In genomic region chr16:19067349-19068236, GRCh38 we compare ENCODE assay signal across 8 cellular contexts. TPM values are rescaled to one million over a fixed set of nuclear protein-coding genes. Genes with fewer than 3 reads are reported as not detected.
DNase-seq lines count a peak whose midpoint lies in the region; ATAC-seq and TF ChIP-seq lines count a peak whose summit lies in the region.

Gene COQ7, plus strand, starts transcription at chr16:19067614. Its CDS starts 51 bp downstream, at chr16:19067665.

- no peaks in the 10 kb centered on the region for H3K4me1 ChIP-seq in H9 (ENCODE audit: insufficient read depth, low read length)

- no peak within 1 kb of the TSS for H4K91ac ChIP-seq in H9 (ENCODE audit: insufficient read length, low read depth, low read length)

- peak within 1 kb of the TSS; percentile 97 to 99 (median 97) for H3K27ac Mint-ChIP-seq in H9
- peak within 1 kb of the TSS; percentile 90 to 96 for H3K27ac Mint-ChIP-seq in natural killer cell treated with Interleukin-12 subunit alpha and Interleukin-12 subunit beta and Interleukin-15 and Interleukin-18, amount 100 ng/mL, for 72 hours

- H3K4me2 ChIP-seq in H9 (ENCODE audit: insufficient read depth, insufficient read length, low read length): peak within 1 kb of the TSS; percentile 65

- no peak within 1 kb of the TSS for H2AFZ ChIP-seq in H9 (ENCODE audit: low read length)

- H3K4ac ChIP-seq in H9 (ENCODE audit: low read depth, low read length): no peak within 1 kb of the TSS; the same call in 1 of the 2 replicates

- no peaks in the 10 kb centered on the region for H3K79me1 ChIP-seq in H9 (ENCODE audit: insufficient read depth, low read depth, low read length, poor library complexity, severe bottlenecking)

- no peak within 1 kb of the TSS for H3K27ac ChIP-seq in H9 (ENCODE audit: insufficient read length, low read depth, low read length)

- WGBS in H9 (ENCODE audit: extremely low coverage, insufficient read length, low lambda C conversion rate): no CpG with 5 or more reads among the region's 68 CpGs

- no peak within 1 kb of the TSS for H4K8ac ChIP-seq in H9 (replicated peaks; ENCODE audit: insufficient read length, low read depth, low read length)

- H2BK120ac ChIP-seq in H9 (ENCODE audit: low read depth, low read length, poor library complexity, severe bottlenecking): peak within 1 kb of the TSS; percentile 97

- H3K14ac ChIP-seq in H9 (ENCODE audit: insufficient read depth, low read length): peak within 1 kb of the TSS; percentile 96; the same call in 1 of the 2 replicates

- TF ChIP-seq CTCF in H9 (conservative IDR thresholded peaks at IDR 0.05): no peak
- TF ChIP-seq CTCF in fibroblast of pulmonary artery (IDR thresholded peaks at IDR 0.05; ENCODE audit: low read length, missing control alignments): no peak

- no peaks in the 10 kb centered on the region for H3K9me3 ChIP-seq in H9 (ENCODE audit: control insufficient read depth, low read depth, low read length)
- H3K9me3 ChIP-seq in MG63: no peaks in the 10 kb centered on the region

- H3K4me3 ChIP-seq in MG63: peak within 1 kb of the TSS; percentile 88
- peak within 1 kb of the TSS; percentile 92 for H3K4me3 ChIP-seq in fibroblast of pulmonary artery (replicated peaks; ENCODE audit: low read depth, low read length)

- no peak within 1 kb of the TSS for H4K5ac ChIP-seq in H9 (ENCODE audit: insufficient read length, low read depth, low read length)

- no peak within 1 kb of the TSS for H2BK15ac ChIP-seq in H9 (ENCODE audit: low read depth, low read length)

- no peak within 1 kb of the TSS for H2BK12ac ChIP-seq in H9 (ENCODE audit: insufficient read length, low read depth, low read length)

- H3T11ph ChIP-seq in H9 (ENCODE audit: low read length): peak within 1 kb of the TSS; percentile 30

- H2AK5ac ChIP-seq in H9 (ENCODE audit: insufficient read length, low read length): no peak within 1 kb of the TSS

- peak; percentile 97 for ATAC-seq in natural killer cell treated with Interleukin-12 subunit alpha and Interleukin-12 subunit beta and Interleukin-15 and Interleukin-18, amount 100 ng/mL, for 72 hours
- ATAC-seq in stimulated activated naive CD8-positive, alpha-beta T cell treated with anti-CD3 and anti-CD28 coated beads, Interleukin-15, Interleukin-2, amounts not matched to agents 100 U/mL and 50 U/mL, for 24 hours: peak; percentile 93

- H3K9me3 Mint-ChIP-seq in H9: no peaks in the 10 kb centered on the region
- no peaks in the 10 kb centered on the region for H3K9me3 Mint-ChIP-seq in natural killer cell treated with Interleukin-12 subunit alpha and Interleukin-12 subunit beta and Interleukin-15 and Interleukin-18, amount 100 ng/mL, for 72 hours

- no peaks in the 10 kb centered on the region for H4K20me1 ChIP-seq in H9 (ENCODE audit: control insufficient read depth, insufficient read depth, insufficient read length)

- H3K79me2 ChIP-seq in H9 (ENCODE audit: insufficient read depth, low read length): no peaks in the 10 kb centered on the region

- H3K56ac ChIP-seq in H9 (ENCODE audit: insufficient read length, low read depth, low read length): no peak within 1 kb of the TSS

- DNase-seq in ELF-1 (ENCODE audit: low read depth, low spot score) (peak; percentile 99), H9 (peak; percentile 98), MG63 (peak; percentile 100), SHP77 treated with DMSO at 0.1 percent for 48 hours (lab: John Stamatoyannopoulos, UW) (peak; percentile 91), fibroblast of pulmonary artery (ENCODE audit: low read depth) (peak; percentile 100)
- DNase-seq in activated effector memory CD4-positive, alpha-beta T cell treated with anti-CD3 and anti-CD28 coated beads, Interleukin-2, amount 50 U/mL, for 16 hours: peak; percentile 99
- DNase-seq in natural killer cell treated with Interleukin-12 subunit alpha and Interleukin-12 subunit beta and Interleukin-15 and Interleukin-18, amount 100 ng/mL, for 72 hours (ENCODE audit: low spot score): peak; percentile 99
- peak; percentile 98 for DNase-seq in stimulated activated naive CD8-positive, alpha-beta T cell treated with anti-CD3 and anti-CD28 coated beads, Interleukin-15, Interleukin-2, amounts not matched to agents 100 U/mL and 50 U/mL, for 24 hours

- H3K18ac ChIP-seq in H9 (ENCODE audit: insufficient read length, low read depth, low read length): peak within 1 kb of the TSS; percentile 91

- no peaks in the 10 kb centered on the region for H3K27me3 Mint-ChIP-seq in H9 (ENCODE audit: low read depth)
- H3K27me3 Mint-ChIP-seq in natural killer cell treated with Interleukin-12 subunit alpha and Interleukin-12 subunit beta and Interleukin-15 and Interleukin-18, amount 100 ng/mL, for 72 hours: no peaks in the 10 kb centered on the region

- H2BK20ac ChIP-seq in H9 (ENCODE audit: low read depth, low read length, poor library complexity, severe bottlenecking): no peak within 1 kb of the TSS

- H3K36me3 ChIP-seq in MG63: peaks cover 12% of the 10 kb centered on the region

- no peak within 1 kb of the TSS for H3K23ac ChIP-seq in H9 (ENCODE audit: insufficient read length, low read depth, low read length)

- H3K23me2 ChIP-seq in H9 (ENCODE audit: insufficient read length, low read depth, low read length, poor library complexity, severe bottlenecking): peaks cover 5% of the 10 kb centered on the region

- H3K36me3 Mint-ChIP-seq in H9 (ENCODE audit: insufficient read depth in 1 of 3, low read depth in 3 of 3): peaks cover 0 to 5% (median 3%) of the 10 kb centered on the region in 3 experiments; a peak in 4 of 7 replicates
- H3K36me3 Mint-ChIP-seq in natural killer cell treated with Interleukin-12 subunit alpha and Interleukin-12 subunit beta and Interleukin-15 and Interleukin-18, amount 100 ng/mL, for 72 hours: no peaks in the 10 kb centered on the region

- H3K4me1 Mint-ChIP-seq in H9: peaks cover 0 to 6% of the 10 kb centered on the region in 2 experiments; a peak in 2 of 4 replicates
- H3K4me1 Mint-ChIP-seq in natural killer cell treated with Interleukin-12 subunit alpha and Interleukin-12 subunit beta and Interleukin-15 and Interleukin-18, amount 100 ng/mL, for 72 hours (ENCODE audit: low read depth in 2 of 2): peaks cover 7 to 11% of the 10 kb centered on the region in 2 donors

- no peaks in the 10 kb centered on the region for H3K27me3 ChIP-seq in H9 (ENCODE audit: insufficient read depth, low read length)
- H3K27me3 ChIP-seq in MG63: no peaks in the 10 kb centered on the region

- peak within 1 kb of the TSS; percentile 73 for H2BK5ac ChIP-seq in H9 (ENCODE audit: insufficient read length, low read length)

- peak within 1 kb of the TSS; percentile 70 for H3K9ac ChIP-seq in H9 (ENCODE audit: extremely low read depth, insufficient read length, low read length)

- H3K4me3 Mint-ChIP-seq in H9: peak within 1 kb of the TSS; percentile 90 to 94
- H3K4me3 Mint-ChIP-seq in natural killer cell treated with Interleukin-12 subunit alpha and Interleukin-12 subunit beta and Interleukin-15 and Interleukin-18, amount 100 ng/mL, for 72 hours: peak within 1 kb of the TSS; percentile 89

RNA-seq across cellular contexts. Expression of gene COQ7, which starts in this region (rescaled TPM):
- total RNA-seq in H9 (2021): 26.7 and 29.6 TPM in 2 replicates
- 21.8 and 28.3 TPM in 2 replicates for total RNA-seq in MG63 (2014; rRNA removed; shearing (Covaris generic); ENCODE audit: low replicate concordance)
- 10 to 100 TPM; 11.2 to 17.1 TPM for total RNA-seq in natural killer cell treated with Interleukin-12 subunit alpha and Interleukin-12 subunit beta and Interleukin-15 and Interleukin-18, amount 100 ng/mL, for 72 hours
